Comparison of ENCODE assay signal across 8 cellular contexts in the genomic region with DNA sequence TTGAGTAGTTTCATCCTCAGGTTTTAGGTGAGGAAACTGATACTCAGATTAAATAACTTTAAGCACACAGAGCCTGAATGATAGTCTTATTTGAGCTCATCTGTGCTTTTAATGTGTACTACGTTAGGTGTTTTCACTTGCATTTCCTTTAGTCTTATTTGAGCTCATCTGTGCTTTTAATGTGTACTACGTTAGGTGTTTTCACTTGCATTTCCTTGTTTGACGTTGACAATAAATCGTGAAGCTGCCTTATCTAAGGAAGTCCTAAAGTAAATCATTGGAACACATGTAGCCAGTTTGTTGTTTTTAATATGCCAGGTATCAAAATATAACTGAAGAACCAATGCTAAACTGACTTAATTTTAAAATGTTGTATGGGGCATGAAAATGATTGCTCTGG. TPM values are rescaled to one million over a fixed set of nuclear protein-coding genes. Genes with fewer than 3 reads are reported as not detected.
DNase-seq lines count a peak whose midpoint lies in the region; ATAC-seq and TF ChIP-seq lines count a peak whose summit lies in the region.

No MANE protein-coding gene starts in this region.

- H3K27ac ChIP-seq in SK-N-SH (ENCODE audit: low read depth in 2 of 2, low read length in 1 of 2) = peak overlapping the region in 1 of 2 experiments; percentile 94; a peak in 1 of 4 replicates
- H3K27ac ChIP-seq in stomach = peak overlapping the region in 4 of 5 donors; percentile 93 to 99 (median 98)

- H3K36me3 ChIP-seq in SK-N-SH (replicated peaks in 1 of 2; ENCODE audit: control insufficient read depth in 1 of 2, insufficient read depth in 2 of 2, low read length in 1 of 2) = peaks cover 3 to 5% of the 10 kb centered on the region in 2 experiments
- H3K36me3 ChIP-seq in stomach = no peaks in the 10 kb centered on the region

- H3K9ac ChIP-seq in SK-N-SH = peak overlapping the region; percentile 96; the same call in 1 of the 2 replicates

- peak overlapping the region; percentile 96 for H3K27ac Mint-ChIP-seq in activated T-helper 1 cell treated with anti-CD3 and anti-CD28 coated beads, Interleukin-12 subunit alpha, Interleukin-12 subunit beta, Interleukin-2, Interleukin-4 antibody, amounts not matched to agents 30 ng/mL and 10 ng/mL and 1 ng/mL, durations not matched to agents 14 hours and 24 hours and 36 hours

- TF ChIP-seq CTCF in SK-N-SH (IDR thresholded peaks at IDR 0.05) (no peak), stomach (IDR thresholded peaks at IDR 0.05) (no peak)

- peak overlapping the region; percentile 96 for H3K4me3 Mint-ChIP-seq in activated T-helper 1 cell treated with anti-CD3 and anti-CD28 coated beads, Interleukin-12 subunit alpha, Interleukin-12 subunit beta, Interleukin-2, Interleukin-4 antibody, amounts not matched to agents 30 ng/mL and 10 ng/mL and 1 ng/mL, durations not matched to agents 14 hours and 24 hours and 36 hours

- no peak overlapping the region for H2AFZ ChIP-seq in SK-N-SH (ENCODE audit: low read depth)

- no peaks in the 10 kb centered on the region for H3K9me3 ChIP-seq in SK-N-SH
- H3K9me3 ChIP-seq in iPS-18c (ENCODE audit: control insufficient read depth, insufficient read depth, low read length) = no peaks in the 10 kb centered on the region
- no peaks in the 10 kb centered on the region for H3K9me3 ChIP-seq in stomach

- H3K4me2 ChIP-seq in SK-N-SH = peak overlapping the region; percentile 74

- peaks cover 59% of the 10 kb centered on the region for H4K20me1 ChIP-seq in SK-N-SH (ENCODE audit: insufficient read depth)

- DNase-seq in SK-N-SH = no peak
- no peak for DNase-seq in activated T-helper 1 cell treated with anti-CD3 and anti-CD28 coated beads, Interleukin-12 subunit alpha, Interleukin-12 subunit beta, Interleukin-2, Interleukin-4 antibody, amounts not matched to agents 30 ng/mL and 10 ng/mL and 1 ng/mL, durations not matched to agents 14 hours and 24 hours and 36 hours (ENCODE audit: low spot score)
- no peak for DNase-seq in stomach
- DNase-seq in HEK293T (ENCODE audit: extremely low spot score) = no peak
- DNase-seq in activated CD8-positive, alpha-beta memory T cell treated with anti-CD3 and anti-CD28 coated beads, Interleukin-2, amount 50 U/mL, for 4 hours = no peak

- H3K27me3 Mint-ChIP-seq in activated T-helper 1 cell treated with anti-CD3 and anti-CD28 coated beads, Interleukin-12 subunit alpha, Interleukin-12 subunit beta, Interleukin-2, Interleukin-4 antibody, amounts not matched to agents 30 ng/mL and 10 ng/mL and 1 ng/mL, durations not matched to agents 14 hours and 24 hours and 36 hours (ENCODE audit: insufficient read depth) = no peaks in the 10 kb centered on the region

- H3K79me2 ChIP-seq in SK-N-SH (ENCODE audit: insufficient read depth) = peaks cover 65% of the 10 kb centered on the region

- H3K9me2 ChIP-seq in SK-N-SH = no peaks in the 10 kb centered on the region

- peaks cover 63% of the 10 kb centered on the region for H3K4me1 Mint-ChIP-seq in activated T-helper 1 cell treated with anti-CD3 and anti-CD28 coated beads, Interleukin-12 subunit alpha, Interleukin-12 subunit beta, Interleukin-2, Interleukin-4 antibody, amounts not matched to agents 30 ng/mL and 10 ng/mL and 1 ng/mL, durations not matched to agents 14 hours and 24 hours and 36 hours (ENCODE audit: low read depth)

- TF ChIP-seq RAD21 in SK-N-SH (IDR thresholded peaks at IDR 0.05; ENCODE audit: low read length) = no peak

- no peak for TF ChIP-seq POLR2A in stomach (IDR thresholded peaks at IDR 0.05)

- POLR2A ChIA-PET in SK-N-SH (lab: Yijun Ruan, JAX) = no interaction called here
- POLR2A ChIA-PET in HEK293T (lab: Yijun Ruan, JAX) = interaction anchor here (1.0 kb wide), 1 partner anchor 16 kb away, joined by 6 read pairs; no protein-coding TSS in a partner anchor

- intact Hi-C loops in activated T-helper 1 cell treated with anti-CD3 and anti-CD28 coated beads, Interleukin-12 subunit alpha, Interleukin-12 subunit beta, Interleukin-2, Interleukin-4 antibody, amounts not matched to agents 30 ng/mL and 10 ng/mL and 1 ng/mL, durations not matched to agents 14 hours and 24 hours and 36 hours (cut with micrococcal nuclease) = loop anchor here (1.0 to 5.0 kb wide), 4 partner anchors 74 to 390 kb away; a partner anchor contains a TSS
- intact Hi-C loops in stomach (cut with DNase I; ENCODE audit: low total_unique reads) = no loop called here

- no peak for ATAC-seq in SK-N-SH treated with all-trans-retinoic acid at 6 μM for 48 hours
- no peak for ATAC-seq in GM19452 (IDR thresholded peaks at IDR 0.05; ENCODE audit: unreplicated experiment)

- WGBS in SK-N-SH (ENCODE audit: low lambda C conversion rate) = 79% methylated on average over 4 of the region's 4 CpGs
- WGBS in stomach, 5 donors = 2 to 9% (median 4%) methylated on average over 4 of the region's 4 CpGs

- H3K4me3 ChIP-seq in SK-N-SH (ENCODE audit: low read depth in 2 of 2, low read length in 1 of 2) (peak overlapping the region; percentile 77 to 87; a peak in 3 of 4 replicates), iPS-18c (ENCODE audit: insufficient read depth, low read depth, low read length) (peak overlapping the region; percentile 30; the same call in 1 of the 2 replicates), stomach (peak overlapping the region; percentile 59 to 89 (median 76))

- CTCF ChIA-PET in SK-N-SH (lab: Yijun Ruan, JAX) = interaction anchor here (0.6 to 1.7 kb wide), 2 partner anchors 10 to 73 kb away, joined by 3 to 4 read pairs; no protein-coding TSS in a partner anchor
- CTCF ChIA-PET in HEK293T (lab: Yijun Ruan, JAX) = interaction anchor here (0.6 kb wide), 1 partner anchor 182 kb away, joined by 4 read pairs; no protein-coding TSS in a partner anchor

- TF ChIP-seq EP300 in SK-N-SH (IDR thresholded peaks at IDR 0.05; ENCODE audit: borderline replicate concordance in 1 of 2, low read depth in 1 of 2, low read length in 1 of 2) (no peak), stomach (IDR thresholded peaks at IDR 0.05) (no peak)

- H3K27me3 ChIP-seq in SK-N-SH (ENCODE audit: insufficient read depth) = no peaks in the 10 kb centered on the region
- H3K27me3 ChIP-seq in stomach = no peaks in the 10 kb centered on the region

- H3K9me3 Mint-ChIP-seq in activated T-helper 1 cell treated with anti-CD3 and anti-CD28 coated beads, Interleukin-12 subunit alpha, Interleukin-12 subunit beta, Interleukin-2, Interleukin-4 antibody, amounts not matched to agents 30 ng/mL and 10 ng/mL and 1 ng/mL, durations not matched to agents 14 hours and 24 hours and 36 hours = no peaks in the 10 kb centered on the region

- peaks cover 43% of the 10 kb centered on the region for H3K36me3 Mint-ChIP-seq in activated T-helper 1 cell treated with anti-CD3 and anti-CD28 coated beads, Interleukin-12 subunit alpha, Interleukin-12 subunit beta, Interleukin-2, Interleukin-4 antibody, amounts not matched to agents 30 ng/mL and 10 ng/mL and 1 ng/mL, durations not matched to agents 14 hours and 24 hours and 36 hours (ENCODE audit: low read depth)

- H3F3A ChIP-seq in SK-N-SH (replicated peaks; ENCODE audit: insufficient read depth) = peaks cover 27% of the 10 kb centered on the region

- H3K4me1 ChIP-seq in SK-N-SH (ENCODE audit: control insufficient read depth in 1 of 2, insufficient read depth in 2 of 2, low read depth in 1 of 2, low read length in 1 of 2) (peaks cover 8 to 10% of the 10 kb centered on the region in 2 experiments; a peak in 3 of 4 replicates), stomach (peaks cover 46 to 67% (median 58%) of the 10 kb centered on the region in 4 donors)

TF ChIP-seq in SK-N-SH, 30 proteins besides CTCF, POLR2A, EP300 and RAD21 (continues in another document):
- TF ChIP-seq RCOR1 (IDR thresholded peaks at IDR 0.05; ENCODE audit: low read length) (no peak), MXI1 (IDR thresholded peaks at IDR 0.05; ENCODE audit: low read depth, low read length) (no peak), TCF12 (IDR thresholded peaks at IDR 0.05) (no peak), MEF2A (IDR thresholded peaks at IDR 0.05; ENCODE audit: borderline replicate concordance, low read depth) (no peak), NFIC (IDR thresholded peaks at IDR 0.05; ENCODE audit: borderline replicate concordance) (no peak)
- TF ChIP-seq, protein P1, sequence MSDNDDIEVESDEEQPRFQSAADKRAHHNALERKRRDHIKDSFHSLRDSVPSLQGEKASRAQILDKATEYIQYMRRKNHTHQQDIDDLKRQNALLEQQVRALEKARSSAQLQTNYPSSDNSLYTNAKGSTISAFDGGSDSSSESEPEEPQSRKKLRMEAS (IDR thresholded peaks at IDR 0.05; ENCODE audit: low read depth) = no peak

TF ChIP-seq in SK-N-SH treated with all-trans-retinoic acid at 6 μM for 48 hours, 23 proteins besides CTCF, POLR2A, EP300 and RAD21 (continues in another document):
- TF ChIP-seq ESRRG (CRISPR knock-in tag; IDR thresholded peaks at IDR 0.05) (no peak), ISL1 (CRISPR knock-in tag; IDR thresholded peaks at IDR 0.05) (no peak), CSDC2 (CRISPR knock-in tag; IDR thresholded peaks at IDR 0.05) (no peak), TCF4 (CRISPR knock-in tag; IDR thresholded peaks at IDR 0.05; ENCODE audit: borderline replicate concordance) (no peak), SNAI2 (CRISPR knock-in tag; IDR thresholded peaks at IDR 0.05) (no peak), ARNTL (CRISPR knock-in tag; IDR thresholded peaks at IDR 0.05; ENCODE audit: borderline replicate concordance, low read depth) (no peak), RARB (CRISPR knock-in tag; IDR thresholded peaks at IDR 0.05) (no peak)

TF ChIP-seq in HEK293T, 16 proteins besides CTCF, POLR2A, EP300 and RAD21:
- no peak for TF ChIP-seq SUZ12 (IDR thresholded peaks at IDR 0.05)
- TF ChIP-seq FOXA1 (IDR thresholded peaks at IDR 0.05) = no peak
- no peak for TF ChIP-seq LEF1 (IDR thresholded peaks at IDR 0.05; ENCODE audit: borderline replicate concordance)
- no peak for TF ChIP-seq ARNT (IDR thresholded peaks at IDR 0.05)
- no peak for TF ChIP-seq FOXM1 (IDR thresholded peaks at IDR 0.05; ENCODE audit: borderline replicate concordance)
TF ChIP-seq in HEK293T: peak in this region for 0.

RNA-seq across cellular contexts. Expression of a gene that starts 2.0 kb away (rescaled TPM):
- polyA plus RNA-seq in SK-N-SH (2012; rRNA removed) (128 and 140 TPM in 2 replicates), stomach (100 to 1,000 TPM in 2 of 3 donors, 10 to 100 TPM in 1; 56.3 to 140 (median 105) TPM)
- 185 and 241 TPM in 2 replicates for polyA plus RNA-seq in SK-N-SH (2012; cell fraction: cytosol; rRNA removed)
- 44.7 and 80.8 TPM in 2 replicates for polyA plus RNA-seq in SK-N-SH (2012; cell fraction: nucleus; rRNA removed)
- total RNA-seq in activated T-helper 1 cell treated with anti-CD3 and anti-CD28 coated beads, Interleukin-12 subunit alpha, Interleukin-12 subunit beta, Interleukin-2, Interleukin-4 antibody, amounts not matched to agents 30 ng/mL and 10 ng/mL and 1 ng/mL, durations not matched to agents 14 hours and 24 hours and 36 hours = 244 and 263 TPM in 2 replicates
- total RNA-seq in stomach = 100 to 1,000 TPM in 2 of 5 donors, 10 to 100 TPM in 3; 79.5 to 315 (median 99.4) TPM

Comparison
In these comparisons a context has a peak if more than half of its experiments do, and no peak if none do; other contexts are left out.
1. H3K4me3 ChIP-seq: peak in every context shown above with its lines; median percentile 82 in SK-N-SH; 76 in stomach; 30 in iPS-18c.